ENCODE assay signal across 9 cellular contexts in genomic region chr2:18855027-18855426, GRCh38.
DNase-seq lines count a peak whose midpoint lies in the region; ATAC-seq and TF ChIP-seq lines count a peak whose summit lies in the region.
"Had no signal": no experiment of that assay in that cellular context is flagged by ENCODE, and none has a peak within 500 bp of the region (broad histone marks: within the 10 kb centered on the region; RNA-seq: fewer than 3 reads in every experiment).

No MANE protein-coding gene starts in this region.

- no peak for ATAC-seq in left colon

- TF ChIP-seq CTCF in mammary epithelial cell (conservative IDR thresholded peaks at IDR 0.05 in 1 of 2, IDR thresholded peaks at IDR 0.05 in 1 of 2; ENCODE audit: extremely low read depth in 1 of 2, insufficient read depth in 1 of 2, low read depth in 1 of 2, low read length in 2 of 2) (peak; percentile 67 to 68), progenitor cell of endocrine pancreas (IDR thresholded peaks at IDR 0.05; ENCODE audit: unreplicated experiment) (peak; percentile 54)

- H3K79me2 ChIP-seq in mammary epithelial cell (ENCODE audit: insufficient read depth, low read length): no peaks in the 10 kb centered on the region

- no peak overlapping the region for H2AFZ ChIP-seq in mammary epithelial cell (ENCODE audit: low read depth, low read length)

- H3K36me3 ChIP-seq in mammary epithelial cell (ENCODE audit: insufficient read depth, low read length): no peaks in the 10 kb centered on the region
- H3K36me3 ChIP-seq: vagina had no signal

- peaks cover 8% of the 10 kb centered on the region for H3K4me1 Mint-ChIP-seq in progenitor cell of endocrine pancreas (ENCODE audit: low read depth)

- H3K9ac ChIP-seq in mammary epithelial cell (ENCODE audit: insufficient read depth, low read length): no peak overlapping the region

- CTCF ChIA-PET in mammary epithelial cell (lab: Charles Lee; ENCODE audit: low non-redundant PET): interaction anchor here (0.7 kb wide), 1 partner anchor 95 kb away, joined by 7 read pairs; no protein-coding TSS in a partner anchor

- no peaks in the 10 kb centered on the region for H3K4me1 ChIP-seq in mammary epithelial cell (ENCODE audit: insufficient read depth, low read length)
- H3K4me1 ChIP-seq: vagina had no signal

- no TSS peak for BruUV-seq in mammary epithelial cell (replicated peaks; lab: Mats Ljungman, UMichigan)

- H3K27me3 ChIP-seq in mammary epithelial cell (ENCODE audit: insufficient read depth, low read length): no peaks in the 10 kb centered on the region
- H3K27me3 ChIP-seq: vagina had no signal

- no peaks in the 10 kb centered on the region for H3K9me3 ChIP-seq in mammary epithelial cell (replicated peaks; ENCODE audit: insufficient read depth, low read length)
- H3K9me3 ChIP-seq: vagina had no signal

- intact Hi-C loops in mammary epithelial cell (cut with micrococcal nuclease) (loop anchor here (10.0 kb wide), 1 partner anchor 1010 kb away; no protein-coding TSS in a partner anchor), left colon (cut with DNase I, micrococcal nuclease) (no loop called here)

- no peaks in the 10 kb centered on the region for H3K27me3 Mint-ChIP-seq in progenitor cell of endocrine pancreas

- dilution Hi-C loops in mammary epithelial cell (cut with HindIII; ENCODE audit: low sequenced_read_pairs): no loop called here

- no peak overlapping the region for H3K4me3 Mint-ChIP-seq in progenitor cell of endocrine pancreas (ENCODE audit: low read depth)

- H3K27ac Mint-ChIP-seq in progenitor cell of endocrine pancreas: no peak overlapping the region

- no peaks in the 10 kb centered on the region for H4K20me1 ChIP-seq in mammary epithelial cell (ENCODE audit: insufficient read depth, low read length)

- H3K9me3 Mint-ChIP-seq in progenitor cell of endocrine pancreas (ENCODE audit: low read depth): peaks cover 15% of the 10 kb centered on the region

- in situ Hi-C loops in mammary epithelial cell (cut with MboI; ENCODE audit: low sequenced_read_pairs in 2 of 2): loop anchor here in 1 of 2 donors (25.0 kb wide), 1 partner anchor 1007 kb away; no protein-coding TSS in a partner anchor

- H3K36me3 Mint-ChIP-seq in progenitor cell of endocrine pancreas (ENCODE audit: insufficient read depth): no peaks in the 10 kb centered on the region

- no peak overlapping the region for H3K4me3 ChIP-seq in mammary epithelial cell (replicated peaks in 1 of 3; ENCODE audit: insufficient read depth in 1 of 3, low read depth in 2 of 3, low read length in 3 of 3)
- H3K4me3 ChIP-seq: vagina had no signal

- no peak overlapping the region for H3K4me2 ChIP-seq in mammary epithelial cell (ENCODE audit: insufficient read depth, low read depth, low read length)

- DNase-seq in DMS53 (lab: John Stamatoyannopoulos, UW) (peak; percentile 42), DMS53 treated with DMSO at 0.1 percent for 48 hours (lab: John Stamatoyannopoulos, UW; ENCODE audit: unreplicated experiment) (no peak), HT1080 (ENCODE audit: low read depth) (peak; percentile 27), mammary epithelial cell (peak; percentile 13), progenitor cell of endocrine pancreas (ENCODE audit: low spot score, unreplicated experiment) (no peak), left colon (no peak), D341Med (ENCODE audit: low spot score) (no peak)
- no peak for DNase-seq in stimulated activated naive CD4-positive, alpha-beta T cell treated with Interleukin-2 at 50 U/mL for 16 hours (lab: John Stamatoyannopoulos, UW)

- no peak overlapping the region for H3K27ac ChIP-seq in mammary epithelial cell (ENCODE audit: insufficient read depth, low read depth, low read length)
- H3K27ac ChIP-seq: vagina had no signal

Comparison
In these comparisons a context has a peak if more than half of its experiments do, and no peak if none do; other contexts are left out.
1. DNase-seq: peak in DMS53 (single experiment), HT1080 (single experiment) and mammary epithelial cell (single experiment); none in DMS53 treated with DMSO at 0.1 percent for 48 hours (single experiment), progenitor cell of endocrine pancreas (single experiment), left colon (0 of 2), stimulated activated naive CD4-positive, alpha-beta T cell treated with Interleukin-2 at 50 U/mL for 16 hours (single experiment) and D341Med (single experiment).